Comparison of ENCODE assay signal across 9 cellular contexts in the genomic region with DNA sequence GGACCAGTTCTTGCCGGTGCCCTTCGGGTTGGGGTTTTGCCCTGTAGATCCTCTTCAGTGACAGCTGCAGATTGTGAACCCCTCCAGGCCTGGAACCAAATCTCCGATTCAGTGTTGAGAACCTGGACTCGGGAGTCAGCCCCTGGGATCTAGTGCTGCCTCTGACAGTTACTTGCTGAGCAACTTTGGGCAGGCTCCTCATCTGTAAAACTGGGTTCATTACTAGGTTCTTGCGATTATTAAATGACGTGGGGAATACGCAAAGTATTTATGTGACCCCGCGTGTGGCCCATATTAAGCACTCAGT. TPM values are rescaled to one million over a fixed set of nuclear protein-coding genes. Genes with fewer than 3 reads are reported as not detected.
DNase-seq lines count a peak whose midpoint lies in the region; ATAC-seq and TF ChIP-seq lines count a peak whose summit lies in the region.
"Had no signal": no experiment of that assay in that cellular context is flagged by ENCODE, and none has a peak within 500 bp of the region (broad histone marks: within the 10 kb centered on the region; RNA-seq: fewer than 3 reads in every experiment).

No MANE protein-coding gene starts in this region.

- TSS peak; percentile 48 for BruUV-seq in Calu3 (replicated peaks; lab: Mats Ljungman, UMichigan)

- H3K9me3 Mint-ChIP-seq in Calu3 (ENCODE audit: low read depth, unreplicated experiment) (no peaks in the 10 kb centered on the region), progenitor cell of endocrine pancreas (ENCODE audit: low read depth) (no peaks in the 10 kb centered on the region)
- H3K9me3 Mint-ChIP-seq in activated CD8-positive, alpha-beta memory T cell treated with anti-CD3 and anti-CD28 coated beads, Interleukin-2, amount 10 ng/mL, durations not matched to agents 7 days and 5 days (ENCODE audit: low read depth), result peaks cover 9% of the 10 kb centered on the region

- H3K4me3 Mint-ChIP-seq in Calu3 (ENCODE audit: low read depth, unreplicated experiment) (no peak overlapping the region), progenitor cell of endocrine pancreas (ENCODE audit: low read depth) (no peak overlapping the region)
- H3K4me3 Mint-ChIP-seq in activated CD8-positive, alpha-beta memory T cell treated with anti-CD3 and anti-CD28 coated beads, Interleukin-2, amount 10 ng/mL, durations not matched to agents 7 days and 5 days, result no peak overlapping the region
- H3K4me3 Mint-ChIP-seq: T-cell had no signal

- no peaks in the 10 kb centered on the region for H3K27me3 Mint-ChIP-seq in Calu3 (ENCODE audit: unreplicated experiment)
- H3K27me3 Mint-ChIP-seq in progenitor cell of endocrine pancreas, result no peaks in the 10 kb centered on the region
- H3K27me3 Mint-ChIP-seq in activated CD8-positive, alpha-beta memory T cell treated with anti-CD3 and anti-CD28 coated beads, Interleukin-2, amount 10 ng/mL, durations not matched to agents 7 days and 5 days, result no peaks in the 10 kb centered on the region
- H3K27me3 Mint-ChIP-seq: T-cell had no signal

- no peaks in the 10 kb centered on the region for H3K27me3 ChIP-seq in endocrine pancreas (ENCODE audit: control insufficient read depth, insufficient read depth, low read length)
- no peaks in the 10 kb centered on the region for H3K27me3 ChIP-seq in neuronal stem cell (ENCODE audit: control insufficient read depth in 3 of 3, insufficient read depth in 3 of 3, low read depth in 1 of 3, low read length in 3 of 3)

- no peak overlapping the region for H3K4ac ChIP-seq in neuronal stem cell (ENCODE audit: low read length)

- no peaks in the 10 kb centered on the region for H3K36me3 Mint-ChIP-seq in Calu3 (ENCODE audit: insufficient read depth, unreplicated experiment)
- peaks cover 15% of the 10 kb centered on the region for H3K36me3 Mint-ChIP-seq in progenitor cell of endocrine pancreas (ENCODE audit: insufficient read depth)
- H3K36me3 Mint-ChIP-seq in activated CD8-positive, alpha-beta memory T cell treated with anti-CD3 and anti-CD28 coated beads, Interleukin-2, amount 10 ng/mL, durations not matched to agents 7 days and 5 days, result peaks cover 44% of the 10 kb centered on the region

- H2BK5ac ChIP-seq in neuronal stem cell (ENCODE audit: low read length), result peak overlapping the region; percentile 97

- H3K18ac ChIP-seq in neuronal stem cell (ENCODE audit: low read length), result peak overlapping the region; percentile 95

- H3K4me1 Mint-ChIP-seq in Calu3 (ENCODE audit: low read depth, unreplicated experiment), result no peaks in the 10 kb centered on the region
- H3K4me1 Mint-ChIP-seq in progenitor cell of endocrine pancreas (ENCODE audit: low read depth), result peaks cover 10% of the 10 kb centered on the region
- peaks cover 34% of the 10 kb centered on the region for H3K4me1 Mint-ChIP-seq in activated CD8-positive, alpha-beta memory T cell treated with anti-CD3 and anti-CD28 coated beads, Interleukin-2, amount 10 ng/mL, durations not matched to agents 7 days and 5 days

- peak overlapping the region; percentile 95 for H2BK120ac ChIP-seq in neuronal stem cell (ENCODE audit: low read depth, low read length)

- H3K4me3 ChIP-seq in endocrine pancreas (ENCODE audit: control insufficient read depth, insufficient read depth, low read length), result no peak overlapping the region
- H3K4me3 ChIP-seq in neuronal stem cell (ENCODE audit: low read length in 2 of 2), result peak overlapping the region in 1 of 2 donors; percentile 94

- H3K9ac ChIP-seq in endocrine pancreas (ENCODE audit: control insufficient read depth, insufficient read depth, low read length) (peak overlapping the region; percentile 84), neuronal stem cell (ENCODE audit: low read depth, low read length, poor library complexity) (peak overlapping the region; percentile 98)

- H2BK12ac ChIP-seq in neuronal stem cell (ENCODE audit: low read length), result no peak overlapping the region

- H3K79me1 ChIP-seq in neuronal stem cell (ENCODE audit: low read depth, low read length), result no peaks in the 10 kb centered on the region

- no CpG with 5 or more reads among the region's 9 CpGs for WGBS in neuronal stem cell (ENCODE audit: extremely low coverage in 2 of 2, insufficient read length in 2 of 2, insufficient replicate concordance in 1 of 2), 2 donors

- CTCF ChIA-PET in Calu3 (lab: Charles Lee), result no interaction called here
- CTCF ChIA-PET in activated CD8-positive, alpha-beta memory T cell treated with anti-CD3 and anti-CD28 coated beads, Interleukin-2, amount 10 ng/mL, durations not matched to agents 7 days and 5 days (lab: Charles Lee), result interaction anchor here (1.0 to 2.9 kb wide), 7 partner anchors 14 to 341 kb away, joined by 3 to 10 read pairs (median 5); no protein-coding TSS in a partner anchor

- H3K9me3 ChIP-seq in endocrine pancreas (ENCODE audit: control insufficient read depth, low read length), result no peaks in the 10 kb centered on the region
- H3K9me3 ChIP-seq in neuronal stem cell (replicated peaks in 1 of 2; ENCODE audit: control insufficient read depth in 2 of 2, insufficient read depth in 1 of 2, low read depth in 1 of 2, low read length in 2 of 2), result no peaks in the 10 kb centered on the region

- H4K8ac ChIP-seq in neuronal stem cell (ENCODE audit: low read depth, low read length), result no peak overlapping the region

- TF ChIP-seq CTCF in Calu3 (IDR thresholded peaks at IDR 0.05; ENCODE audit: unreplicated experiment) (no peak), progenitor cell of endocrine pancreas (IDR thresholded peaks at IDR 0.05; ENCODE audit: unreplicated experiment) (no peak)

- intact Hi-C loops in Calu3 (cut with micrococcal nuclease; ENCODE audit: unreplicated experiment), result no loop called here

- H3K14ac ChIP-seq in neuronal stem cell (ENCODE audit: low read length), result no peak overlapping the region

- H3K36me3 ChIP-seq in endocrine pancreas (ENCODE audit: control insufficient read depth, insufficient read depth, low read length) (no peaks in the 10 kb centered on the region), neuronal stem cell (replicated peaks in 1 of 2; ENCODE audit: control insufficient read depth in 2 of 2, insufficient read depth in 2 of 2, low read length in 2 of 2) (peaks cover 0 to 20% of the 10 kb centered on the region in 2 donors)

- DNase-seq in Calu3, result no peak
- no peak for DNase-seq in neuronal stem cell (ENCODE audit: low spot score)
- no peak for DNase-seq in Ammon's horn (ENCODE audit: low spot score)
- DNase-seq in progenitor cell of endocrine pancreas (ENCODE audit: low spot score, unreplicated experiment), result no peak
- no peak for DNase-seq in activated CD8-positive, alpha-beta memory T cell treated with anti-CD3 and anti-CD28 coated beads, Interleukin-2, amount 10 ng/mL, durations not matched to agents 7 days and 5 days
- DNase-seq in HuH-7.5 (ENCODE audit: low spot score), result no peak

- H3K27ac Mint-ChIP-seq in Calu3 (ENCODE audit: unreplicated experiment) (no peak overlapping the region), progenitor cell of endocrine pancreas (no peak overlapping the region)
- H3K27ac Mint-ChIP-seq in activated CD8-positive, alpha-beta memory T cell treated with anti-CD3 and anti-CD28 coated beads, Interleukin-2, amount 10 ng/mL, durations not matched to agents 7 days and 5 days, result no peak overlapping the region
- H3K27ac Mint-ChIP-seq: T-cell had no signal

- peak overlapping the region; percentile 96 for H2AFZ ChIP-seq in neuronal stem cell (ENCODE audit: low read length)

- H3K4me1 ChIP-seq in endocrine pancreas (ENCODE audit: control insufficient read depth, insufficient read depth, low read length) (peaks cover 7% of the 10 kb centered on the region), neuronal stem cell (ENCODE audit: control insufficient read depth in 2 of 2, insufficient read depth in 1 of 2, low read depth in 1 of 2, low read length in 2 of 2) (peaks cover 4% of the 10 kb centered on the region in 2 donors)

- peak overlapping the region; percentile 98 for H3K27ac ChIP-seq in neuronal stem cell (replicated peaks; ENCODE audit: low read length)

- H2BK15ac ChIP-seq in neuronal stem cell (ENCODE audit: low read length), result peak overlapping the region; percentile 84

- H4K91ac ChIP-seq in neuronal stem cell (ENCODE audit: low read depth, low read length, poor library complexity), result no peak overlapping the region

- peak; percentile 13 for ATAC-seq in HG03460 (IDR thresholded peaks at IDR 0.05; ENCODE audit: unreplicated experiment)
- ATAC-seq in activated CD8-positive, alpha-beta memory T cell treated with anti-CD3 and anti-CD28 coated beads, Interleukin-2, amount 10 ng/mL, durations not matched to agents 7 days and 5 days, result no peak

- H2AK5ac ChIP-seq in neuronal stem cell (ENCODE audit: low read depth, low read length), result no peak overlapping the region

- H3K4me2 ChIP-seq in neuronal stem cell (ENCODE audit: insufficient read depth, low read length, poor library complexity, severe bottlenecking), result no peak overlapping the region

- H3K23ac ChIP-seq in neuronal stem cell (ENCODE audit: low read depth, low read length, poor library complexity), result peak overlapping the region; percentile 99

RNA-seq across cellular contexts. Expression of a gene that starts 0.6 kb away (rescaled TPM):
- total RNA-seq in Calu3 (2022) (18.1 and 20.3 TPM in 2 replicates), progenitor cell of endocrine pancreas (49.5 and 52.9 TPM in 2 replicates)
- 19.9 TPM for polyA plus RNA-seq in neuronal stem cell (2013, experiment 1 of 2)
- 20.8 TPM for polyA plus RNA-seq in neuronal stem cell (2013, experiment 2 of 2)
- 10 to 100 TPM; 33.0 to 38.5 TPM for total RNA-seq in activated CD8-positive, alpha-beta memory T cell treated with anti-CD3 and anti-CD28 coated beads, Interleukin-2, amount 10 ng/mL, durations not matched to agents 7 days and 5 days
